ENCODE assay signal across 21 cellular contexts in genomic region chr3:127196466-127197299, GRCh38. TPM values are rescaled to one million over a fixed set of nuclear protein-coding genes. Genes with fewer than 3 reads are reported as not detected.
"Had no signal": no experiment of that assay in that cellular context is flagged by ENCODE, and none has a peak within 500 bp of the region (broad histone marks: within the 10 kb centered on the region; RNA-seq: fewer than 3 reads in every experiment).

No MANE protein-coding gene starts in this region.

- H3K4me1 Mint-ChIP-seq: activated naive CD4-positive, alpha-beta T cell treated with anti-CD3 and anti-CD28 coated beads, Interleukin-2, amount 10 ng/mL, durations not matched to agents 7 days and 5 days; activated naive CD8-positive, alpha-beta T cell treated with anti-CD3 and anti-CD28 coated beads, Interleukin-2, amount 50 U/mL, for 24 hours; brain had no signal

- FAIRE-seq: frontal cortex had no signal

- H3K4me3 ChIP-seq: left ventricle myocardium inferior, skin epidermis, thoracic aorta had no signal

- H3K27ac Mint-ChIP-seq: activated naive CD4-positive, alpha-beta T cell treated with anti-CD3 and anti-CD28 coated beads, Interleukin-2, amount 10 ng/mL, durations not matched to agents 7 days and 5 days; activated naive CD8-positive, alpha-beta T cell treated with anti-CD3 and anti-CD28 coated beads, Interleukin-2, amount 50 U/mL, for 24 hours; brain; naive thymus-derived CD8-positive, alpha-beta T cell; progenitor cell of endocrine pancreas; T-helper 1 cell treated with Interleukin-12 subunit alpha and Interleukin-12 subunit beta and Interleukin-4 antibody, amounts not matched to agents 30 μg/mL and 1 μg/mL, for 36 hours had no signal

- H3K4me1 ChIP-seq: left ventricle myocardium inferior had no signal

- H3K36me3 ChIP-seq: left ventricle myocardium inferior, thoracic aorta had no signal

- H3K9me3 ChIP-seq: thoracic aorta had no signal

- H3K9me3 Mint-ChIP-seq: T-helper 1 cell treated with Interleukin-12 subunit alpha and Interleukin-12 subunit beta and Interleukin-4 antibody, amounts not matched to agents 30 μg/mL and 1 μg/mL, for 36 hours had no signal

- DNase-seq: activated CD8-positive, alpha-beta memory T cell treated with anti-CD3 and anti-CD28 coated beads for 24 hours; activated CD8-positive, alpha-beta memory T cell treated with anti-CD3 and anti-CD28 coated beads, Interleukin-2, amount 50 U/mL, for 48 hours; activated effector memory CD4-positive, alpha-beta T cell treated with Interleukin-2 at 50 U/mL for 16 hours; activated naive CD4-positive, alpha-beta T cell treated with anti-CD3 and anti-CD28 coated beads, Interleukin-2, amount 10 ng/mL, durations not matched to agents 7 days and 5 days; activated naive CD8-positive, alpha-beta T cell treated with anti-CD3 and anti-CD28 coated beads, Interleukin-2, amount 50 U/mL, for 24 hours; activated T-cell treated with anti-CD3 and anti-CD28 coated beads, Interleukin-2, amount 50 U/mL, for 48 hours; anterior cingulate cortex; caudate nucleus; left ventricle myocardium inferior; naive thymus-derived CD8-positive, alpha-beta T cell; stimulated activated CD4-positive, alpha-beta T cell treated with anti-CD3 and anti-CD28 coated beads, Interleukin-15, amount 100 ng/mL, for 24 hours; stimulated activated CD4-positive, alpha-beta T cell treated with anti-CD3 and anti-CD28 coated beads, Interleukin-2, amount 100 ng/mL, for 48 hours had no signal

- H3K27ac ChIP-seq: left ventricle myocardium inferior, skin epidermis, thoracic aorta had no signal

- H3K4me3 Mint-ChIP-seq: activated naive CD4-positive, alpha-beta T cell treated with anti-CD3 and anti-CD28 coated beads, Interleukin-2, amount 10 ng/mL, durations not matched to agents 7 days and 5 days; activated naive CD8-positive, alpha-beta T cell treated with anti-CD3 and anti-CD28 coated beads, Interleukin-2, amount 50 U/mL, for 24 hours; brain; naive thymus-derived CD8-positive, alpha-beta T cell; T-helper 1 cell treated with Interleukin-12 subunit alpha and Interleukin-12 subunit beta and Interleukin-4 antibody, amounts not matched to agents 30 μg/mL and 1 μg/mL, for 36 hours had no signal

- H3K36me3 Mint-ChIP-seq: activated naive CD4-positive, alpha-beta T cell treated with anti-CD3 and anti-CD28 coated beads, Interleukin-2, amount 10 ng/mL, durations not matched to agents 7 days and 5 days; brain had no signal

- ATAC-seq: activated naive CD8-positive, alpha-beta T cell treated with anti-CD3 and anti-CD28 coated beads, Interleukin-2, amount 50 U/mL, for 24 hours; naive thymus-derived CD8-positive, alpha-beta T cell had no signal

RNA-seq across cellular contexts. Expression of gene PRR23E, which starts 3.8 kb away (rescaled TPM):
- total RNA-seq: frontal cortex; kidney epithelial cell; left ventricle myocardium inferior; naive thymus-derived CD8-positive, alpha-beta T cell; progenitor cell of endocrine pancreas; thoracic aorta; ureter had no signal
- polyA plus RNA-seq: esophagus; naive thymus-derived CD8-positive, alpha-beta T cell had no signal
